12 cellular contexts compared by ENCODE assay signal in genomic region chr18:46660955-46661749, GRCh38. TPM values are rescaled to one million over a fixed set of nuclear protein-coding genes. Genes with fewer than 3 reads are reported as not detected.
DNase-seq lines count a peak whose midpoint lies in the region; ATAC-seq and TF ChIP-seq lines count a peak whose summit lies in the region.
"Had no signal": no experiment of that assay in that cellular context is flagged by ENCODE, and none has a peak within 500 bp of the region (broad histone marks: within the 10 kb centered on the region; RNA-seq: fewer than 3 reads in every experiment).

No MANE protein-coding gene starts in this region.

- H3K36me3 ChIP-seq in right atrium auricular region (no peaks in the 10 kb centered on the region), testis (ENCODE audit: low read depth, missing control alignments) (no peaks in the 10 kb centered on the region)
- H3K36me3 ChIP-seq: upper lobe of left lung had no signal

- WGBS in testis, 2 donors, result 74 to 87% methylated on average over 8 to 9 of the region's 9 CpGs

- peak; percentile 38 to 53 for ATAC-seq in left cardiac atrium
- no peak for ATAC-seq in GM21381 (IDR thresholded peaks at IDR 0.05; ENCODE audit: unreplicated experiment)
- ATAC-seq in HG03025 (IDR thresholded peaks at IDR 0.05; ENCODE audit: low FRiP score, unreplicated experiment), result no peak

- no peak for TF ChIP-seq POLR2A in testis (IDR thresholded peaks at IDR 0.05)

- intact Hi-C loops in left cardiac atrium (cut with DNase I), result no loop called here
- intact Hi-C loops in testis (cut with DNase I; ENCODE audit: low total_unique reads), result no loop called here

- DNase-seq in left cardiac atrium (no peak), right atrium auricular region (ENCODE audit: low spot score) (no peak), anterior cingulate cortex (lab: John Stamatoyannopoulos, UW) (peak in 56 of 58 donors; percentile 27 to 93 (median 81)), inferior parietal cortex (ENCODE audit: extremely low spot score) (peak; percentile 87), testis (peak; percentile 49), T-helper 9 cell (no peak)
- DNase-seq: activated CD4-positive, alpha-beta T cell treated with anti-CD3 and anti-CD28 coated beads, Interleukin-2, amount 50 U/mL, for 1 hour; kidney; upper lobe of left lung had no signal

- TF ChIP-seq CTCF in right atrium auricular region (IDR thresholded peaks at IDR 0.05), result no peak
- TF ChIP-seq CTCF in testis (IDR thresholded peaks at IDR 0.05), result no peak

- H3K4me3 ChIP-seq in right atrium auricular region, result no peak overlapping the region
- no peak overlapping the region for H3K4me3 ChIP-seq in testis
- H3K4me3 ChIP-seq: upper lobe of left lung had no signal

- H3K4me1 ChIP-seq in right atrium auricular region, result no peaks in the 10 kb centered on the region
- no peaks in the 10 kb centered on the region for H3K4me1 ChIP-seq in testis
- H3K4me1 ChIP-seq: upper lobe of left lung had no signal

- no peaks in the 10 kb centered on the region for H3K9me3 ChIP-seq in right atrium auricular region
- H3K9me3 ChIP-seq in testis, result no peaks in the 10 kb centered on the region
- H3K9me3 ChIP-seq: upper lobe of left lung had no signal

- H3K27me3 ChIP-seq in right atrium auricular region, result no peaks in the 10 kb centered on the region
- no peaks in the 10 kb centered on the region for H3K27me3 ChIP-seq in testis
- H3K27me3 ChIP-seq: upper lobe of left lung had no signal

- H3K27ac ChIP-seq in right atrium auricular region (no peak overlapping the region), testis (no peak overlapping the region)
- H3K27ac ChIP-seq: upper lobe of left lung had no signal

RNA-seq across cellular contexts. Expression of gene LOXHD1, which starts 4.1 kb away (rescaled TPM):
- total RNA-seq in left cardiac atrium, result under 1 TPM; 0.24 to 0.59 TPM
- under 1 TPM in 1 of 2 donors, not detected in 1; 0.11 TPM for total RNA-seq in right atrium auricular region
- total RNA-seq in testis, result 10 to 100 TPM; 11.3 to 29.6 TPM
- 59.4 TPM for polyA plus RNA-seq in testis (ENCODE audit: insufficient read depth, low read depth, low replicate concordance)
- total RNA-seq: chondrocyte had no signal

Comparison
In these comparisons a context has a peak if more than half of its experiments do, and no peak if none do; other contexts are left out.
1. ATAC-seq: peak in left cardiac atrium (2 of 2); none in GM21381 (single experiment) and HG03025 (single experiment).
2. DNase-seq: peak in anterior cingulate cortex (56 of 58), inferior parietal cortex (single experiment) and testis (single experiment); none in left cardiac atrium (single experiment), right atrium auricular region (single experiment) and T-helper 9 cell (single experiment).
3. RNA of gene LOXHD1, which starts 4.1 kb away (total RNA-seq): 11.3 to 29.6 TPM in testis; 0.24 to 0.59 TPM in left cardiac atrium and 0.11 TPM in right atrium auricular region; every median in the first group is over 4 times any median in the second.